Comparison of ENCODE assay signal across 8 cellular contexts in genomic region chr1:27001570-27002360, GRCh38. TPM values are rescaled to one million over a fixed set of nuclear protein-coding genes. Genes with fewer than 3 reads are reported as not detected.
DNase-seq lines count a peak whose midpoint lies in the region; ATAC-seq and TF ChIP-seq lines count a peak whose summit lies in the region.
"Had no signal": no experiment of that assay in that cellular context is flagged by ENCODE, and none has a peak within 500 bp of the region (broad histone marks: within the 10 kb centered on the region; RNA-seq: fewer than 3 reads in every experiment).

No MANE protein-coding gene starts in this region.

- no peak for TF ChIP-seq RAD21 in SK-N-SH (IDR thresholded peaks at IDR 0.05; ENCODE audit: low read length)

- no peaks in the 10 kb centered on the region for H3K9me3 ChIP-seq in breast epithelium
- H3K9me3 ChIP-seq in SK-N-SH, result no peaks in the 10 kb centered on the region

- peaks cover 5% of the 10 kb centered on the region for H3K27me3 Mint-ChIP-seq in type B pancreatic cell
- peaks cover 16% of the 10 kb centered on the region for H3K27me3 Mint-ChIP-seq in activated T-cell treated with anti-CD3 and anti-CD28 coated beads, Interleukin-2, amount 50 U/mL, for 72 hours (ENCODE audit: low read depth)

- H3K79me2 ChIP-seq in SK-N-SH (ENCODE audit: insufficient read depth), result no peaks in the 10 kb centered on the region; the same call in 1 of the 2 replicates

- H3K4me1 ChIP-seq in breast epithelium (peaks cover 14 to 38% of the 10 kb centered on the region in 2 donors), SK-N-SH (ENCODE audit: control insufficient read depth in 1 of 2, insufficient read depth in 2 of 2, low read depth in 1 of 2, low read length in 1 of 2) (peaks cover 11 to 30% of the 10 kb centered on the region in 2 experiments; a peak in 3 of 4 replicates)

- no peak overlapping the region for H2AFZ ChIP-seq in SK-N-SH (ENCODE audit: low read depth)

- H3K4me2 ChIP-seq in SK-N-SH, result no peak overlapping the region

- peak overlapping the region; percentile 95 for H3K27ac ChIP-seq in breast epithelium
- no peak overlapping the region for H3K27ac ChIP-seq in SK-N-SH (ENCODE audit: low read depth in 2 of 2, low read length in 1 of 2)

- no peak for TF ChIP-seq EP300 in SK-N-SH (IDR thresholded peaks at IDR 0.05; ENCODE audit: borderline replicate concordance in 1 of 2, low read depth in 1 of 2, low read length in 1 of 2)

- H4K20me1 ChIP-seq in SK-N-SH (ENCODE audit: insufficient read depth), result no peaks in the 10 kb centered on the region; the same call in 1 of the 2 replicates

- H3K36me3 Mint-ChIP-seq in type B pancreatic cell, result no peaks in the 10 kb centered on the region
- no peaks in the 10 kb centered on the region for H3K36me3 Mint-ChIP-seq in activated T-cell treated with anti-CD3 and anti-CD28 coated beads, Interleukin-2, amount 50 U/mL, for 72 hours (ENCODE audit: insufficient read depth in 2 of 2)

- peaks cover 15% of the 10 kb centered on the region for H3F3A ChIP-seq in SK-N-SH (replicated peaks; ENCODE audit: insufficient read depth)

- DNase-seq in Kasumi-1 (lab: John Stamatoyannopoulos, UW) (peak; percentile 97), breast epithelium (ENCODE audit: low spot score in 2 of 2) (peak; percentile 72 to 96), medulla oblongata (ENCODE audit: extremely low spot score) (peak; percentile 85), type B pancreatic cell (ENCODE audit: extremely low spot score, unreplicated experiment) (no peak), SK-N-SH (no peak), hepatic stellate cell (ENCODE audit: low spot score) (no peak)
- no peak for DNase-seq in activated T-cell treated with anti-CD3 and anti-CD28 coated beads, Interleukin-2, amount 50 U/mL, for 72 hours
- DNase-seq: activated CD4-positive, alpha-beta T cell treated with anti-CD3 and anti-CD28 coated beads for 36 hours had no signal

- no peak overlapping the region for H3K9ac ChIP-seq in SK-N-SH

- peak in 1 of 3 donors; percentile 19 for TF ChIP-seq CTCF in breast epithelium (IDR thresholded peaks at IDR 0.05)
- TF ChIP-seq CTCF in type B pancreatic cell (conservative IDR thresholded peaks at IDR 0.05), result no peak
- no peak for TF ChIP-seq CTCF in SK-N-SH (IDR thresholded peaks at IDR 0.05)

- H3K27me3 ChIP-seq in breast epithelium (no peaks in the 10 kb centered on the region), SK-N-SH (ENCODE audit: insufficient read depth) (no peaks in the 10 kb centered on the region)

- no peaks in the 10 kb centered on the region for H3K9me3 Mint-ChIP-seq in type B pancreatic cell
- no peaks in the 10 kb centered on the region for H3K9me3 Mint-ChIP-seq in activated T-cell treated with anti-CD3 and anti-CD28 coated beads, Interleukin-2, amount 50 U/mL, for 72 hours

- H3K4me1 Mint-ChIP-seq in type B pancreatic cell (ENCODE audit: unreplicated experiment), result peaks cover 61% of the 10 kb centered on the region
- peaks cover 10% of the 10 kb centered on the region for H3K4me1 Mint-ChIP-seq in activated T-cell treated with anti-CD3 and anti-CD28 coated beads, Interleukin-2, amount 50 U/mL, for 72 hours (ENCODE audit: low read depth)

- peak overlapping the region; percentile 65 for H3K27ac Mint-ChIP-seq in type B pancreatic cell
- no peak overlapping the region for H3K27ac Mint-ChIP-seq in activated T-cell treated with anti-CD3 and anti-CD28 coated beads, Interleukin-2, amount 50 U/mL, for 72 hours
- H3K27ac Mint-ChIP-seq: activated CD4-positive, alpha-beta T cell treated with anti-CD3 and anti-CD28 coated beads for 36 hours had no signal

- WGBS in SK-N-SH (ENCODE audit: low lambda C conversion rate), result 77% methylated on average over 13 of the region's 13 CpGs

- H3K4me3 ChIP-seq in breast epithelium, result no peak overlapping the region
- no peak overlapping the region for H3K4me3 ChIP-seq in SK-N-SH (ENCODE audit: low read depth in 2 of 2, low read length in 1 of 2)

- H3K36me3 ChIP-seq in breast epithelium (no peaks in the 10 kb centered on the region), SK-N-SH (replicated peaks in 1 of 2; ENCODE audit: control insufficient read depth in 1 of 2, insufficient read depth in 2 of 2, low read length in 1 of 2) (no peaks in the 10 kb centered on the region)

- no peak for ATAC-seq in activated T-cell treated with anti-CD3 and anti-CD28 coated beads, Interleukin-2, amount 50 U/mL, for 72 hours (replicated peaks in 1 of 2)
- ATAC-seq: activated CD4-positive, alpha-beta T cell treated with anti-CD3 and anti-CD28 coated beads for 36 hours had no signal

- no peak for TF ChIP-seq POLR2A in breast epithelium (IDR thresholded peaks at IDR 0.05)

- no peaks in the 10 kb centered on the region for H3K9me2 ChIP-seq in SK-N-SH

- intact Hi-C loops in breast epithelium (cut with DNase I; ENCODE audit: low total_unique reads), result no loop called here

- CTCF ChIA-PET in SK-N-SH (lab: Yijun Ruan, JAX), result interaction anchor here (1.2 kb wide), 1 partner anchor 10 kb away, joined by 4 read pairs; no protein-coding TSS in a partner anchor

- peak overlapping the region; percentile 25 for H3K4me3 Mint-ChIP-seq in type B pancreatic cell
- H3K4me3 Mint-ChIP-seq in activated T-cell treated with anti-CD3 and anti-CD28 coated beads, Interleukin-2, amount 50 U/mL, for 72 hours, result no peak overlapping the region
- H3K4me3 Mint-ChIP-seq: activated CD4-positive, alpha-beta T cell treated with anti-CD3 and anti-CD28 coated beads for 36 hours had no signal

- POLR2A ChIA-PET in SK-N-SH (lab: Yijun Ruan, JAX), result interaction anchor here (0.7 kb wide), 1 partner anchor 93 kb away, joined by 3 read pairs; no protein-coding TSS in a partner anchor

TF ChIP-seq in SK-N-SH, 30 proteins besides CTCF, POLR2A, EP300 and RAD21 (continues in another document):
- TF ChIP-seq GABPA (IDR thresholded peaks at IDR 0.05; ENCODE audit: low read depth), result no peak
- TF ChIP-seq MEF2A (IDR thresholded peaks at IDR 0.05; ENCODE audit: borderline replicate concordance, low read depth), result no peak
- TF ChIP-seq NFIC (IDR thresholded peaks at IDR 0.05; ENCODE audit: borderline replicate concordance), result no peak
- TF ChIP-seq EZH2phosphoT487 (IDR thresholded peaks at IDR 0.05; ENCODE audit: borderline replicate concordance, low read depth), result no peak
- no peak for TF ChIP-seq MAX (IDR thresholded peaks at IDR 0.05; ENCODE audit: low read depth)
- TF ChIP-seq TEAD4 (IDR thresholded peaks at IDR 0.05; ENCODE audit: borderline replicate concordance, insufficient read depth), result no peak
- no peak for TF ChIP-seq NRF1 (IDR thresholded peaks at IDR 0.05; ENCODE audit: low read depth, low read length)
- TF ChIP-seq ELF1 (IDR thresholded peaks at IDR 0.05), result no peak
- TF ChIP-seq RCOR1 (IDR thresholded peaks at IDR 0.05; ENCODE audit: low read length), result no peak
- TF ChIP-seq YY1 (IDR thresholded peaks at IDR 0.05; ENCODE audit: low read depth), result no peak
- no peak for TF ChIP-seq JUND (IDR thresholded peaks at IDR 0.05)
- TF ChIP-seq FOSL2 (IDR thresholded peaks at IDR 0.05; ENCODE audit: borderline replicate concordance, low read depth), result no peak
- no peak for TF ChIP-seq CHD2 (IDR thresholded peaks at IDR 0.05; ENCODE audit: low read length, partially characterized antibody)
- no peak for TF ChIP-seq POLR2AphosphoS5 (IDR thresholded peaks at IDR 0.05; ENCODE audit: low read depth, low read length)

RNA-seq across cellular contexts. Expression of gene TRNP1, which starts 8.3 kb away (rescaled TPM):
- total RNA-seq in breast epithelium (10 to 100 TPM in 2 of 3 donors, 1 to 10 TPM in 1; 1.6 to 27.8 (median 16.7) TPM), type B pancreatic cell (ENCODE audit: low replicate concordance) (39.2 and 52.3 TPM in 2 replicates)
- under 1 TPM; 0.49 to 0.96 TPM for total RNA-seq in activated T-cell treated with anti-CD3 and anti-CD28 coated beads, Interleukin-2, amount 50 U/mL, for 72 hours
- 8.8 and 11.6 TPM in 2 replicates for polyA plus RNA-seq in SK-N-SH (2012; rRNA removed)
- polyA plus RNA-seq in SK-N-SH (2012; cell fraction: cytosol; rRNA removed), result 8.5 and 11.5 TPM in 2 replicates
- 5.7 and 6.1 TPM in 2 replicates for polyA plus RNA-seq in SK-N-SH (2012; cell fraction: nucleus; rRNA removed)

RNA-seq across cellular contexts. Expression of gene TENT5B, which starts 10.9 kb away (rescaled TPM):
- total RNA-seq in breast epithelium (10 to 100 TPM; 15.2 to 46.2 (median 23.9) TPM), type B pancreatic cell (ENCODE audit: low replicate concordance) (9.3 and 10.4 TPM in 2 replicates)
- total RNA-seq in activated T-cell treated with anti-CD3 and anti-CD28 coated beads, Interleukin-2, amount 50 U/mL, for 72 hours, result under 1 TPM in 1 of 2 donors, not detected in 1; 0.19 TPM
- polyA plus RNA-seq in SK-N-SH (2012; rRNA removed), result 0.78 and 1.2 TPM in 2 replicates
- 0.71 and 1.2 TPM in 2 replicates for polyA plus RNA-seq in SK-N-SH (2012; cell fraction: cytosol; rRNA removed)
- polyA plus RNA-seq in SK-N-SH (2012; cell fraction: nucleus; rRNA removed), result 0.63 and 0.79 TPM in 2 replicates
- total RNA-seq: activated CD4-positive, alpha-beta T cell treated with anti-CD3 and anti-CD28 coated beads for 36 hours had no signal

RNA-seq across cellular contexts. Expression of gene KDF1, which starts 41.5 kb away (rescaled TPM):
- total RNA-seq in breast epithelium (10 to 100 TPM in 2 of 3 donors, not detected in 1; 10.8 to 22.2 TPM), type B pancreatic cell (ENCODE audit: low replicate concordance) (12.2 and 26.9 TPM in 2 replicates)
- total RNA-seq in activated T-cell treated with anti-CD3 and anti-CD28 coated beads, Interleukin-2, amount 50 U/mL, for 72 hours, result 1 to 10 TPM; 1.1 TPM
- polyA plus RNA-seq in SK-N-SH (2012; rRNA removed), result not detected in 2 replicates
- polyA plus RNA-seq in SK-N-SH (2012; cell fraction: cytosol; rRNA removed), result not detected in 2 replicates
- polyA plus RNA-seq in SK-N-SH (2012; cell fraction: nucleus; rRNA removed), result not detected in 2 replicates

Comparison
In these comparisons a context has a peak if more than half of its experiments do, and no peak if none do; other contexts are left out.
1. DNase-seq: peak in Kasumi-1 (2 of 2), breast epithelium (2 of 2) and medulla oblongata (single experiment); none in type B pancreatic cell (single experiment), activated T-cell treated with anti-CD3 and anti-CD28 coated beads, Interleukin-2, amount 50 U/mL, for 72 hours (0 of 2), SK-N-SH (single experiment) and hepatic stellate cell (single experiment).
2. H3K27ac ChIP-seq: peak in breast epithelium (2 of 2); none in SK-N-SH (0 of 2).